12 cellular contexts compared by ENCODE assay signal in the genomic region with DNA sequence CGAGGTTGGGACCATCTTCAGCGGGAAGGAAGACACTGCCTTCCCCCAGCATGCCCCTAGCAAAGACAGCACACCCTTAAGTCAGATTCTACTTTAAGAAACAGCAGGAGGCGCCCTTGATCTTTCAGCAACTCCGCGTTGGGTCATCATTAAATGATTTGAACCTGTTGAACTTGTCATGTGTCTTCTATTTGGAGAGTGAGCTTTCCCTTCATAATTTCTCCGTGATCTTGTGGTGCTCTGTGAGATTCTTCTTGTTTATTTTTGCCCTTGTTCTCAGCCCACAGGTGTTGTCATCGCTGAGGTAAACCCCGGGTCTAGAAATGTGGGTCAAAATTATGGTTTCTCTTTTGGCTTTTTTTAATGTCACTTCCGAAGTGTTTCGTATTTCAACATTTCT. TPM values are rescaled to one million over a fixed set of nuclear protein-coding genes. Genes with fewer than 3 reads are reported as not detected.
DNase-seq lines count a peak whose midpoint lies in the region; ATAC-seq and TF ChIP-seq lines count a peak whose summit lies in the region.
"Had no signal": no experiment of that assay in that cellular context is flagged by ENCODE, and none has a peak within 500 bp of the region (broad histone marks: within the 10 kb centered on the region; RNA-seq: fewer than 3 reads in every experiment).

No MANE protein-coding gene starts in this region.

- H3K27me3 Mint-ChIP-seq in osteocyte (ENCODE audit: unreplicated experiment) = no peaks in the 10 kb centered on the region

- H3K27ac ChIP-seq in prostate gland = no peak overlapping the region
- H3K27ac ChIP-seq: esophagus squamous epithelium had no signal

- H3K4me3 ChIP-seq in NB4 (ENCODE audit: low read depth, low read length) (no peak overlapping the region), choroid plexus epithelial cell (ENCODE audit: low read depth, low read length) (peak overlapping the region; percentile 34), prostate gland (no peak overlapping the region)
- H3K4me3 ChIP-seq: esophagus squamous epithelium had no signal

- no peak overlapping the region for H3K4me3 Mint-ChIP-seq in osteocyte (ENCODE audit: unreplicated experiment)

- no peaks in the 10 kb centered on the region for H3K36me3 ChIP-seq in prostate gland
- H3K36me3 ChIP-seq: esophagus squamous epithelium had no signal

- H3K4me1 Mint-ChIP-seq in osteocyte (ENCODE audit: unreplicated experiment) = peaks cover 12% of the 10 kb centered on the region

- DNase-seq in NB4 (ENCODE audit: low read depth) = peak; percentile 52
- DNase-seq in choroid plexus epithelial cell (ENCODE audit: low read depth) = peak; percentile 83
- DNase-seq in osteocyte (ENCODE audit: extremely low spot score, unreplicated experiment) = no peak
- DNase-seq in prostate gland (ENCODE audit: low spot score) = no peak
- DNase-seq in HK-2 (ENCODE audit: unreplicated experiment) = no peak
- DNase-seq: amniotic stem cell, esophagus squamous epithelium, NCI-H524 treated with DMSO at 0.1 percent for 48 hours, right cardiac atrium had no signal

- H3K9me3 Mint-ChIP-seq in osteocyte (ENCODE audit: unreplicated experiment) = no peaks in the 10 kb centered on the region

- 83% methylated on average over 10 of the region's 10 CpGs for WGBS in prostate gland

- no peaks in the 10 kb centered on the region for H3K27me3 ChIP-seq in prostate gland (replicated peaks; ENCODE audit: insufficient read depth)
- H3K27me3 ChIP-seq: esophagus squamous epithelium had no signal

- H3K4me1 ChIP-seq in prostate gland (replicated peaks) = no peaks in the 10 kb centered on the region

- TF ChIP-seq POLR2A in NB4 (IDR thresholded peaks at IDR 0.05; ENCODE audit: extremely low read depth, insufficient read length) (no peak), prostate gland (IDR thresholded peaks at IDR 0.05) (no peak), GM18505 (IDR thresholded peaks at IDR 0.05; ENCODE audit: borderline replicate concordance, extremely low read depth, insufficient read depth, insufficient read length) (no peak)

- H3K9me3 ChIP-seq in prostate gland = no peaks in the 10 kb centered on the region
- H3K9me3 ChIP-seq: esophagus squamous epithelium had no signal

- intact Hi-C loops in prostate gland (cut with DNase I) = no loop called here

- TF ChIP-seq CTCF in GM12873 (IDR thresholded peaks at IDR 0.05; ENCODE audit: insufficient read depth, low read depth, low read length, missing control alignments) (peak; percentile 29), NB4 (IDR thresholded peaks at IDR 0.05; ENCODE audit: low read depth, low read length) (peak; percentile 19), choroid plexus epithelial cell (conservative IDR thresholded peaks at IDR 0.05; ENCODE audit: low read depth, low read length) (peak; percentile 61), osteocyte (IDR thresholded peaks at IDR 0.05) (peak; percentile 34), prostate gland (IDR thresholded peaks at IDR 0.05) (no peak)

- H3K36me3 Mint-ChIP-seq in osteocyte (ENCODE audit: unreplicated experiment) = no peaks in the 10 kb centered on the region

- no peak overlapping the region for H3K27ac Mint-ChIP-seq in osteocyte (ENCODE audit: unreplicated experiment)

- no peak for ATAC-seq in HG03432 (IDR thresholded peaks at IDR 0.05; ENCODE audit: unreplicated experiment)
- ATAC-seq in GM18505 (IDR thresholded peaks at IDR 0.05; ENCODE audit: unreplicated experiment) = no peak
- ATAC-seq: right cardiac atrium had no signal

RNA-seq across cellular contexts. Expression of gene PITRM1, which starts 49.5 kb away (rescaled TPM):
- total RNA-seq in osteocyte = 76.5 and 78.7 TPM in 2 replicates
- 100 to 1,000 TPM in 1 of 2 donors, 10 to 100 TPM in 1; 47.7 to 103 TPM for total RNA-seq in prostate gland

Comparison
In these comparisons a context has a peak if more than half of its experiments do, and no peak if none do; other contexts are left out.
1. CTCF ChIP-seq: peak in GM12873 (single experiment), NB4 (single experiment), choroid plexus epithelial cell (single experiment) and osteocyte (single experiment); none in prostate gland (0 of 4).
2. DNase-seq: peak in NB4 (single experiment) and choroid plexus epithelial cell (single experiment); none in osteocyte (single experiment), prostate gland (single experiment) and HK-2 (single experiment).